8 cellular contexts compared by ENCODE assay signal in the genomic region with DNA sequence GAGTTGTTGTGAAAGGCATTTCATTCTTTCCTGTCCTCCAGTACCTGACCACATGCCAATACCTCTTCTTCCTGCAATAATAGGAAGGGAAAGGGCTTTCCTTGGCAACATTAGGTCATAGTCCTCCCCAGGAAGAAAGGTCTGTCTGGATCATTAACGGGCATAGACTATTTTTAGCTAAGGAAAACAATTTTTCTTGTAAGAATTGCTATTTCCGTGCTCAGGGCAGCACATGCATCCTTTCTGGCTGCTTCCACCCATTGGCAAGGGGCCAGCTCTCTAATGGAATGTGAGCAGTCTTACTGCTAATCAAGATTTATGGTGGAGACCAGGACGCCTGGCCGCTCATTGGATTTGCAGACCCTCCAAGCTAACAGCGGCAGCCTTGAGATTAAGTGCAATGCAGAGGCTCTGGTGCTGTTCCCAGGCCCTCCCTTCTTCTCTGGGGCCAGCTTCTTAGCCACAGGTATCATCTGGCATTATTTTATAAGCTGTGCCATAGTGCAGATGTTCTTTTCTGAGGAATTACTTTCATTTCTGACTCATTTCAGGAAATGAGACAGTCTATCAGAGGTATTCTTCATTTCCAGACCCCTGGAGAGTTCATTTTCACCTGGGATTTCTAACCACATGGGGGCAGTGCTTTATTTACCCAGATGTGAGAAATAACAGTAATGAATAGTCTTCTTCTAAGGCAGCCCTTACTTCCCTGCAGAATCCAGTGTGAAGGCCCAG. TPM values are rescaled to one million over a fixed set of nuclear protein-coding genes. Genes with fewer than 3 reads are reported as not detected.
DNase-seq lines count a peak whose midpoint lies in the region; ATAC-seq, FAIRE-seq and TF ChIP-seq lines count a peak whose summit lies in the region.

No MANE protein-coding gene starts in this region.

- H3K27me3 ChIP-seq in HUES64 (ENCODE audit: insufficient read depth, low read length) (no peaks in the 10 kb centered on the region), SJSA1 (replicated peaks) (no peaks in the 10 kb centered on the region)

- DNase-seq in A549 (ENCODE audit: low read depth in 1 of 2, low spot score in 1 of 2), result peak; percentile 35 to 64
- peak; percentile 75 to 87 for DNase-seq in SJSA1 (ENCODE audit: low read depth in 1 of 2, low spot score in 2 of 2)
- DNase-seq in fibroblast of the aortic adventitia (ENCODE audit: low read depth), result peak; percentile 96
- peak; percentile 22 for DNase-seq in pons (ENCODE audit: low spot score)
- no peak for DNase-seq in GOT3 (lab: John Stamatoyannopoulos, UW)

- TF ChIP-seq RAD21 in A549 (conservative IDR thresholded peaks at IDR 0.05 in 1 of 2, IDR thresholded peaks at IDR 0.05 in 1 of 2), result peak; percentile 69

- POLR2A ChIA-PET in A549 (lab: Yijun Ruan, JAX), result interaction anchor here (1.0 to 1.6 kb wide), 3 partner anchors 9 to 458 kb away, joined by 3 to 8 read pairs (median 3); partner anchors contain the start of gene ANO6

- peak overlapping the region; percentile 73 for H3K4me2 ChIP-seq in A549

- ATAC-seq in A549 (peak; percentile 63 to 71), GM18868 (IDR thresholded peaks at IDR 0.05; ENCODE audit: unreplicated experiment) (peak; percentile 90), HG02763 (IDR thresholded peaks at IDR 0.05; ENCODE audit: unreplicated experiment) (no peak)

- H3K4me3 ChIP-seq in A549 (no peak overlapping the region), HUES64 (ENCODE audit: low read length) (no peak overlapping the region), SJSA1 (no peak overlapping the region), fibroblast of the aortic adventitia (ENCODE audit: low read depth, low read length) (peak overlapping the region; percentile 11)

- no peak for FAIRE-seq in A549 (lab: Jason Lieb, UNC)

- H3K27ac ChIP-seq in A549, result peak overlapping the region; percentile 55 to 68
- H3K27ac ChIP-seq in HUES64 (ENCODE audit: low read depth, low read length), result peak overlapping the region; percentile 53
- H3K27ac ChIP-seq in SJSA1, result peak overlapping the region; percentile 67

- no peak overlapping the region for H3K9ac ChIP-seq in HUES64 (ENCODE audit: low read depth, low read length)

- CTCF ChIA-PET in A549 (lab: Yijun Ruan, JAX), result interaction anchor here (0.6 to 4.6 kb wide), 30 partner anchors 9 to 460 kb away, joined by 3 to 28 read pairs (median 4); partner anchors contain the start of gene ANO6

- no peak for TF ChIP-seq POLR2A in A549 (IDR thresholded peaks at IDR 0.05; ENCODE audit: low read length)

- WGBS in A549 (ENCODE audit: missing lambda C conversion rate), result 30% methylated on average over 5 of the region's 5 CpGs
- WGBS in HUES64, result 80% methylated on average over 5 of the region's 5 CpGs

- TF ChIP-seq CTCF in A549 (IDR thresholded peaks at IDR 0.05), result peak; percentile 73
- TF ChIP-seq CTCF in fibroblast of the aortic adventitia (IDR thresholded peaks at IDR 0.05; ENCODE audit: insufficient read depth, low read length), result peak; percentile 45

- H3K9me3 ChIP-seq in A549 (no peaks in the 10 kb centered on the region), HUES64 (ENCODE audit: insufficient read depth, low read depth, low read length) (no peaks in the 10 kb centered on the region), SJSA1 (replicated peaks) (no peaks in the 10 kb centered on the region)

- TF ChIP-seq EP300 in A549 (IDR thresholded peaks at IDR 0.05), result no peak

- H3K36me3 ChIP-seq in HUES64 (ENCODE audit: insufficient read depth, low read length) (no peaks in the 10 kb centered on the region), SJSA1 (no peaks in the 10 kb centered on the region)

- H3K4me1 ChIP-seq in A549 (peaks cover 49% of the 10 kb centered on the region), HUES64 (ENCODE audit: insufficient read depth, low read length) (peaks cover 8% of the 10 kb centered on the region), SJSA1 (replicated peaks) (peaks cover 29% of the 10 kb centered on the region)

TF ChIP-seq in A549, 52 proteins besides CTCF, POLR2A, EP300 and RAD21:
- TF ChIP-seq SMC3 (IDR thresholded peaks at IDR 0.05) (peak; percentile 78), FOSL2 (IDR thresholded peaks at IDR 0.05) (no peak), FOSL2 (CRISPR knock-in tag; IDR thresholded peaks at IDR 0.05) (peak; percentile 53), MAX (IDR thresholded peaks at IDR 0.05) (peak; percentile 46), EHMT2 (IDR thresholded peaks at IDR 0.05; ENCODE audit: low read depth) (no peak)
TF ChIP-seq in A549: peak in this region for 3.

RNA-seq across cellular contexts. Expression of gene ANO6, which starts 52.9 kb away (rescaled TPM):
- polyA plus RNA-seq in A549 (2011; rRNA removed), result 80.0 and 85.4 TPM in 2 replicates
- 17.1 and 21.2 TPM in 2 replicates for polyA plus RNA-seq in A549 (2012; cell fraction: cytosol; rRNA removed)
- polyA plus RNA-seq in A549 (2012; cell fraction: nucleus; rRNA removed), result 11.7 and 18.0 TPM in 2 replicates
- 39.5 to 48.3 TPM (median 41.7 TPM) in 3 replicates for polyA plus RNA-seq in A549 (2017; fragmentation: RNase III; extraction: RNeasy Plus Mini Kit Qiagen cat#74134 plus additional on column Dnase treatment)
- 61.3 and 62.3 TPM in 2 replicates for polyA minus RNA-seq in A549 (2011; rRNA and poly(A)+ RNA removed)
- polyA plus RNA-seq in HUES64 (2013, experiment 1 of 2), result 23.0 TPM
- 25.8 TPM for polyA plus RNA-seq in HUES64 (2013, experiment 2 of 2)
- total RNA-seq in SJSA1 (2014; rRNA removed; shearing (Covaris generic)), result 57.5 and 88.8 TPM in 2 replicates
- 39.7 and 81.2 TPM in 2 replicates for total RNA-seq in fibroblast of the aortic adventitia (ENCODE audit: low replicate concordance)
